10 cellular contexts compared by ENCODE assay signal in the genomic region with DNA sequence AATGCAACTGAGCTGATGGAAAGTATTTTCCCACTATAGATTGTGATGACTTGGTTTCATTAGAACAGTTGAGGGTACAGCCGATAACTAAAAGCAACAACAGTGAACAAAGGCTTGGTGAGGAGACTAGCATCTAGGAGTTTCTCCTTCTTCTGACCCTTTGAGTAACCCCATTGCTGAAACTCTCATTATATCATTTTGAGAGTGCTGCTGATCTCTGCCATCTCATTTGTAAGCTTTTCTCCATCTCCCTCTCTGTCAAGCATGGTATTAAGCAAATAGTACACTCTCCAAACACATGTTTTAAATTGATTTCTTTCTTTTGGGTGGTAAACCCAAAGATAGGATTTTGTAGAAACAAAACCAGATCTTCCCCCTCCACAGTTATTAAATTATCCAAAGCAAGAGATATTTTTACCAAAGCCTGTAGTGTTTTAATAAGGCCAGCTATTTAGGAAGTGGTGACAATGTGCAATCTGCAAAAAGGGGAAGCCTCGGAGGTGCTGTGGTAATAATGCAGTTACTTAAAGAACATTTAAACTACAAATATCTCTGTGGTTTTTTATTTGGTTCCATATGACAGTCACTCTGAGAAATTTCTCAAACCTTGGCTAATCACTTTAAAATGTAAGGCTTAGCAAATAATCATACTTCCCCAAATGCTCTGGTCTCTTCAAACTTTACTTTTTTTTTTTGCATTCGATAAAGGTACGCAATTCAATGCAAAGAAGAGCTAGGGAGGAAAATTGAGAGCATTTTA.
DNase-seq lines count a peak whose midpoint lies in the region; ATAC-seq and TF ChIP-seq lines count a peak whose summit lies in the region.
"Had no signal": no experiment of that assay in that cellular context is flagged by ENCODE, and none has a peak within 500 bp of the region (broad histone marks: within the 10 kb centered on the region; RNA-seq: fewer than 3 reads in every experiment).

No MANE protein-coding gene starts in this region.

- intact Hi-C loops in CD4-positive, alpha-beta T cell (cut with DNase I, micrococcal nuclease), result no loop called here

- CTCF ChIA-PET in GM10248 (lab: Yijun Ruan, JAX), result interaction anchor here (1.1 to 2.4 kb wide), 6 partner anchors 9 to 35 kb away, joined by 3 to 7 read pairs (median 4); no protein-coding TSS in a partner anchor
- CTCF ChIA-PET in CD4-positive, alpha-beta T cell (lab: Charles Lee), result no interaction called here

- no peak overlapping the region for H3K4me3 Mint-ChIP-seq in effector memory CD8-positive, alpha-beta T cell
- no peak overlapping the region for H3K4me3 Mint-ChIP-seq in CD4-positive, alpha-beta T cell
- no peak overlapping the region for H3K4me3 Mint-ChIP-seq in activated T-cell treated with anti-CD3 and anti-CD28 coated beads, Interleukin-2, amount 50 U/mL, for 72 hours
- H3K4me3 Mint-ChIP-seq: natural killer cell treated with Interleukin-12 subunit alpha and Interleukin-12 subunit beta and Interleukin-15 and Interleukin-18, amount 100 ng/mL, for 72 hours had no signal

- DNase-seq in GM10248 (ENCODE audit: extremely low spot score) (peak; percentile 12), hippocampal formation (lab: John Stamatoyannopoulos, UW) (no peak)
- no peak for DNase-seq in effector memory CD8-positive, alpha-beta T cell
- DNase-seq in CD4-positive, alpha-beta T cell, result no peak
- no peak for DNase-seq in activated CD4-positive, alpha-beta T cell treated with anti-CD3 and anti-CD28 coated beads for 4 hours
- DNase-seq in activated T-cell treated with anti-CD3 and anti-CD28 coated beads, Interleukin-2, amount 50 U/mL, for 72 hours, result no peak
- DNase-seq: NK-92 treated with Interleukin-12 subunit alpha and Interleukin-12 subunit beta, amount 100 ng/mL, for 24 hours had no signal

- TF ChIP-seq CTCF in GM10248 (IDR thresholded peaks at IDR 0.05; ENCODE audit: control extremely low read depth, extremely low read depth, low read depth, missing control alignments), result no peak
- no peak for TF ChIP-seq CTCF in CD4-positive, alpha-beta T cell (IDR thresholded peaks at IDR 0.05)

- H3K27ac Mint-ChIP-seq in effector memory CD8-positive, alpha-beta T cell, result no peak overlapping the region
- no peak overlapping the region for H3K27ac Mint-ChIP-seq in CD4-positive, alpha-beta T cell
- no peak overlapping the region for H3K27ac Mint-ChIP-seq in activated T-cell treated with anti-CD3 and anti-CD28 coated beads, Interleukin-2, amount 50 U/mL, for 72 hours

- H3K27ac ChIP-seq in CD4-positive, alpha-beta T cell (ENCODE audit: low read depth, low read length), result no peak overlapping the region

- no peaks in the 10 kb centered on the region for H3K36me3 Mint-ChIP-seq in effector memory CD8-positive, alpha-beta T cell (ENCODE audit: insufficient read depth)
- H3K36me3 Mint-ChIP-seq in CD4-positive, alpha-beta T cell (ENCODE audit: low read depth), result no peaks in the 10 kb centered on the region
- H3K36me3 Mint-ChIP-seq in activated T-cell treated with anti-CD3 and anti-CD28 coated beads, Interleukin-2, amount 50 U/mL, for 72 hours (ENCODE audit: insufficient read depth in 2 of 2), result peaks cover 0 to 2% of the 10 kb centered on the region in 2 donors
- H3K36me3 Mint-ChIP-seq: natural killer cell treated with Interleukin-12 subunit alpha and Interleukin-12 subunit beta and Interleukin-15 and Interleukin-18, amount 100 ng/mL, for 72 hours had no signal

- peak; percentile 88 for ATAC-seq in GM21529 (IDR thresholded peaks at IDR 0.05; ENCODE audit: unreplicated experiment)
- ATAC-seq in HG03571 (IDR thresholded peaks at IDR 0.05; ENCODE audit: unreplicated experiment), result peak; percentile 92
- ATAC-seq in effector memory CD8-positive, alpha-beta T cell (replicated peaks), result peak; percentile 39
- no peak for ATAC-seq in CD4-positive, alpha-beta T cell (ENCODE audit: poor library complexity)
- ATAC-seq in activated T-cell treated with anti-CD3 and anti-CD28 coated beads, Interleukin-2, amount 50 U/mL, for 72 hours (replicated peaks in 1 of 2), result no peak

- no peaks in the 10 kb centered on the region for H3K27me3 ChIP-seq in CD4-positive, alpha-beta T cell (ENCODE audit: control insufficient read depth, insufficient read depth, low read length)

- POLR2A ChIA-PET in GM10248 (lab: Yijun Ruan, JAX), result no interaction called here
- POLR2A ChIA-PET in CD4-positive, alpha-beta T cell (lab: Charles Lee), result no interaction called here

- peaks cover 5 to 11% of the 10 kb centered on the region in 2 donors for H3K9me3 Mint-ChIP-seq in effector memory CD8-positive, alpha-beta T cell
- H3K9me3 Mint-ChIP-seq in CD4-positive, alpha-beta T cell, result peaks cover under 1% of the 10 kb centered on the region
- H3K9me3 Mint-ChIP-seq in activated T-cell treated with anti-CD3 and anti-CD28 coated beads, Interleukin-2, amount 50 U/mL, for 72 hours, result peaks cover 5% of the 10 kb centered on the region in 2 donors
- H3K9me3 Mint-ChIP-seq: natural killer cell treated with Interleukin-12 subunit alpha and Interleukin-12 subunit beta and Interleukin-15 and Interleukin-18, amount 100 ng/mL, for 72 hours had no signal

- no peaks in the 10 kb centered on the region for H3K4me1 Mint-ChIP-seq in effector memory CD8-positive, alpha-beta T cell (ENCODE audit: low read depth in 2 of 2)
- no peaks in the 10 kb centered on the region for H3K4me1 Mint-ChIP-seq in CD4-positive, alpha-beta T cell (ENCODE audit: low read depth)
- no peaks in the 10 kb centered on the region for H3K4me1 Mint-ChIP-seq in activated T-cell treated with anti-CD3 and anti-CD28 coated beads, Interleukin-2, amount 50 U/mL, for 72 hours (ENCODE audit: low read depth)

- H3K27me3 Mint-ChIP-seq in effector memory CD8-positive, alpha-beta T cell, result peaks cover 10 to 23% of the 10 kb centered on the region in 2 donors
- H3K27me3 Mint-ChIP-seq in CD4-positive, alpha-beta T cell, result no peaks in the 10 kb centered on the region
- H3K27me3 Mint-ChIP-seq in activated T-cell treated with anti-CD3 and anti-CD28 coated beads, Interleukin-2, amount 50 U/mL, for 72 hours (ENCODE audit: low read depth), result peaks cover 8% of the 10 kb centered on the region

- no peaks in the 10 kb centered on the region for H3K9me3 ChIP-seq in CD4-positive, alpha-beta T cell (ENCODE audit: control insufficient read depth, low read length)

Comparison
In these comparisons a context has a peak if more than half of its experiments do, and no peak if none do; other contexts are left out.
1. ATAC-seq: peak in GM21529 (single experiment), HG03571 (single experiment) and effector memory CD8-positive, alpha-beta T cell (single experiment); none in CD4-positive, alpha-beta T cell (single experiment) and activated T-cell treated with anti-CD3 and anti-CD28 coated beads, Interleukin-2, amount 50 U/mL, for 72 hours (0 of 2).